17 cellular contexts compared by ENCODE assay signal in genomic region chr6:11211235-11211634, GRCh38. TPM values are rescaled to one million over a fixed set of nuclear protein-coding genes. Genes with fewer than 3 reads are reported as not detected.
A peak's percentile ranks its signal among the peaks of the same experiment; 100 is the strongest.
DNase-seq lines count a peak whose midpoint lies in the region; ATAC-seq and TF ChIP-seq lines count a peak whose summit lies in the region.
"Had no signal": no experiment of that assay in that cellular context is flagged by ENCODE, and none has a peak within 500 bp of the region (broad histone marks: within the 10 kb centered on the region; RNA-seq: fewer than 3 reads in every experiment).

No MANE protein-coding gene starts in this region.

- H4K20me1 ChIP-seq in hepatocyte (ENCODE audit: insufficient read depth, poor library complexity, severe bottlenecking): no peaks in the 10 kb centered on the region

- H3K9me2 ChIP-seq in hepatocyte (replicated peaks; ENCODE audit: insufficient read depth): no peaks in the 10 kb centered on the region

- H3K36me3 ChIP-seq in lower lobe of right lung (peaks cover 76% of the 10 kb centered on the region), subcutaneous abdominal adipose tissue (ENCODE audit: control insufficient read depth in 5 of 5, insufficient read depth in 5 of 5, low read length in 5 of 5) (peaks cover 7 to 40% (median 25%) of the 10 kb centered on the region in 5 donors), hepatocyte (replicated peaks; ENCODE audit: insufficient read depth, low read depth) (no peaks in the 10 kb centered on the region)

- H3K4me1 ChIP-seq in lower lobe of right lung (peaks cover 99% of the 10 kb centered on the region), subcutaneous abdominal adipose tissue (ENCODE audit: control insufficient read depth in 5 of 5, insufficient read depth in 5 of 5, low read length in 5 of 5) (peaks cover 23 to 97% (median 80%) of the 10 kb centered on the region in 5 donors), hepatocyte (ENCODE audit: insufficient read depth) (peaks cover 21% of the 10 kb centered on the region)

- H3K27me3 ChIP-seq in lower lobe of right lung (ENCODE audit: low read depth) (no peaks in the 10 kb centered on the region), subcutaneous abdominal adipose tissue (ENCODE audit: control insufficient read depth in 5 of 5, insufficient read depth in 4 of 5, low read length in 5 of 5) (no peaks in the 10 kb centered on the region), hepatocyte (no peaks in the 10 kb centered on the region)
- H3K27me3 ChIP-seq: Peyer's patch had no signal

- POLR2A ChIA-PET in WTC11 (lab: Charles Lee): no interaction called here

- H3K4me3 ChIP-seq in lower lobe of right lung: no peak overlapping the region
- H3K4me3 ChIP-seq in subcutaneous abdominal adipose tissue (ENCODE audit: low read depth in 1 of 5, low read length in 5 of 5): no peak overlapping the region
- no peak overlapping the region for H3K4me3 ChIP-seq in hepatocyte
- H3K4me3 ChIP-seq: Peyer's patch had no signal

- TF ChIP-seq CTCF in WTC11 (IDR thresholded peaks at IDR 0.05) (no peak), lower lobe of right lung (IDR thresholded peaks at IDR 0.05) (no peak), hepatocyte (IDR thresholded peaks at IDR 0.05; ENCODE audit: poor library complexity) (no peak)

- H3K79me2 ChIP-seq in hepatocyte: peaks cover 55% of the 10 kb centered on the region

- H3K9me3 ChIP-seq in lower lobe of right lung (no peaks in the 10 kb centered on the region), subcutaneous abdominal adipose tissue (ENCODE audit: control insufficient read depth in 5 of 5, low read length in 5 of 5) (no peaks in the 10 kb centered on the region), hepatocyte (ENCODE audit: low read depth) (no peaks in the 10 kb centered on the region)
- H3K9me3 ChIP-seq: Peyer's patch had no signal

- no peaks in the 10 kb centered on the region for H3K9me3 Mint-ChIP-seq in T-helper 1 cell treated with Interleukin-12 subunit alpha and Interleukin-12 subunit beta and Interleukin-4 antibody, amounts not matched to agents 30 μg/mL and 1 μg/mL, for 36 hours
- H3K9me3 Mint-ChIP-seq in WTC11: no peaks in the 10 kb centered on the region
- no peaks in the 10 kb centered on the region for H3K9me3 Mint-ChIP-seq in activated T-helper 2 cell treated with anti-CD3 and anti-CD28 coated beads, Interferon-gamma antibody, Interleukin-2, Interleukin-4, amounts not matched to agents 10 μg/mL and 5 μg/mL and 100 μg/mL, durations not matched to agents 14 hours and 24 hours and 36 hours
- H3K9me3 Mint-ChIP-seq: T-helper 2 cell treated with Interferon-gamma antibody and Interleukin-4, amounts not matched to agents 5 μg/mL and 100 μg/mL, for 36 hours had no signal

- H3K36me3 Mint-ChIP-seq in T-helper 1 cell treated with Interleukin-12 subunit alpha and Interleukin-12 subunit beta and Interleukin-4 antibody, amounts not matched to agents 30 μg/mL and 1 μg/mL, for 36 hours (ENCODE audit: low read depth): peaks cover 63% of the 10 kb centered on the region
- peaks cover 6% of the 10 kb centered on the region; the same call in 1 of the 2 replicates for H3K36me3 Mint-ChIP-seq in WTC11
- peaks cover 85% of the 10 kb centered on the region for H3K36me3 Mint-ChIP-seq in activated T-helper 2 cell treated with anti-CD3 and anti-CD28 coated beads, Interferon-gamma antibody, Interleukin-2, Interleukin-4, amounts not matched to agents 10 μg/mL and 5 μg/mL and 100 μg/mL, durations not matched to agents 14 hours and 24 hours and 36 hours (ENCODE audit: low read depth)

- H3K27me3 Mint-ChIP-seq in T-helper 1 cell treated with Interleukin-12 subunit alpha and Interleukin-12 subunit beta and Interleukin-4 antibody, amounts not matched to agents 30 μg/mL and 1 μg/mL, for 36 hours (ENCODE audit: low read depth): no peaks in the 10 kb centered on the region
- H3K27me3 Mint-ChIP-seq in WTC11 (ENCODE audit: low read depth): no peaks in the 10 kb centered on the region
- no peaks in the 10 kb centered on the region for H3K27me3 Mint-ChIP-seq in activated T-helper 2 cell treated with anti-CD3 and anti-CD28 coated beads, Interferon-gamma antibody, Interleukin-2, Interleukin-4, amounts not matched to agents 10 μg/mL and 5 μg/mL and 100 μg/mL, durations not matched to agents 14 hours and 24 hours and 36 hours (ENCODE audit: low read depth)

- DNase-seq in T-helper 1 cell (no peak), WTC11 (ENCODE audit: low spot score) (no peak), lower lobe of right lung (no peak), amygdala (lab: John Stamatoyannopoulos, UW) (no peak), hepatocyte (ENCODE audit: low spot score) (no peak)
- DNase-seq in activated T-helper 2 cell treated with anti-CD3 and anti-CD28 coated beads, Interferon-gamma antibody, Interleukin-2, Interleukin-4, amounts not matched to agents 10 μg/mL and 5 μg/mL and 100 μg/mL, durations not matched to agents 14 hours and 24 hours and 36 hours (ENCODE audit: low spot score): no peak
- DNase-seq: activated CD4-positive, alpha-beta T cell treated with anti-CD3 and anti-CD28 coated beads for 4 hours; activated effector memory CD4-positive, alpha-beta T cell treated with Interleukin-2 at 50 U/mL for 16 hours; central memory CD4-positive, alpha-beta T cell; KBM-7; NCI-H1436 treated with DMSO at 0.1 percent for 48 hours; NCI-H510A; Peyer's patch had no signal

- no peak for ATAC-seq in WTC11
- no peak for ATAC-seq in lower lobe of right lung
- ATAC-seq: esophagus mucosa had no signal

- intact Hi-C loops in lower lobe of right lung (cut with DNase I): no loop called here
- intact Hi-C loops in activated T-helper 2 cell treated with anti-CD3 and anti-CD28 coated beads, Interferon-gamma antibody, Interleukin-2, Interleukin-4, amounts not matched to agents 10 μg/mL and 5 μg/mL and 100 μg/mL, durations not matched to agents 14 hours and 24 hours and 36 hours (cut with micrococcal nuclease): no loop called here

- H3K27ac ChIP-seq in lower lobe of right lung: peak overlapping the region; percentile 52
- H3K27ac ChIP-seq in subcutaneous abdominal adipose tissue (ENCODE audit: low read depth, low read length): peak overlapping the region; percentile 89
- no peak overlapping the region for H3K27ac ChIP-seq in hepatocyte
- H3K27ac ChIP-seq: Peyer's patch had no signal

- 89% methylated on average over 3 of the region's 3 CpGs for WGBS in hepatocyte (ENCODE audit: low lambda C conversion rate, missing lambda C conversion rate)

- H3K4me3 Mint-ChIP-seq in T-helper 1 cell treated with Interleukin-12 subunit alpha and Interleukin-12 subunit beta and Interleukin-4 antibody, amounts not matched to agents 30 μg/mL and 1 μg/mL, for 36 hours: no peak overlapping the region
- no peak overlapping the region for H3K4me3 Mint-ChIP-seq in WTC11
- H3K4me3 Mint-ChIP-seq in activated T-helper 2 cell treated with anti-CD3 and anti-CD28 coated beads, Interferon-gamma antibody, Interleukin-2, Interleukin-4, amounts not matched to agents 10 μg/mL and 5 μg/mL and 100 μg/mL, durations not matched to agents 14 hours and 24 hours and 36 hours (ENCODE audit: low read depth): no peak overlapping the region
- H3K4me3 Mint-ChIP-seq: T-helper 2 cell treated with Interferon-gamma antibody and Interleukin-4, amounts not matched to agents 5 μg/mL and 100 μg/mL, for 36 hours had no signal

- peaks cover 56% of the 10 kb centered on the region for H3K4me1 Mint-ChIP-seq in T-helper 1 cell treated with Interleukin-12 subunit alpha and Interleukin-12 subunit beta and Interleukin-4 antibody, amounts not matched to agents 30 μg/mL and 1 μg/mL, for 36 hours (ENCODE audit: low read depth)
- peaks cover 63% of the 10 kb centered on the region for H3K4me1 Mint-ChIP-seq in WTC11
- peaks cover 47% of the 10 kb centered on the region for H3K4me1 Mint-ChIP-seq in activated T-helper 2 cell treated with anti-CD3 and anti-CD28 coated beads, Interferon-gamma antibody, Interleukin-2, Interleukin-4, amounts not matched to agents 10 μg/mL and 5 μg/mL and 100 μg/mL, durations not matched to agents 14 hours and 24 hours and 36 hours (ENCODE audit: low read depth)

- no peak overlapping the region for H3K9ac ChIP-seq in subcutaneous abdominal adipose tissue (ENCODE audit: low read length in 5 of 5)

- H2AFZ ChIP-seq in hepatocyte: no peak overlapping the region

- peak overlapping the region; percentile 32 for H3K27ac Mint-ChIP-seq in T-helper 1 cell treated with Interleukin-12 subunit alpha and Interleukin-12 subunit beta and Interleukin-4 antibody, amounts not matched to agents 30 μg/mL and 1 μg/mL, for 36 hours
- H3K27ac Mint-ChIP-seq in WTC11: peak overlapping the region; percentile 74; the same call in 1 of the 2 replicates
- no peak overlapping the region for H3K27ac Mint-ChIP-seq in activated T-helper 2 cell treated with anti-CD3 and anti-CD28 coated beads, Interferon-gamma antibody, Interleukin-2, Interleukin-4, amounts not matched to agents 10 μg/mL and 5 μg/mL and 100 μg/mL, durations not matched to agents 14 hours and 24 hours and 36 hours
- H3K27ac Mint-ChIP-seq: T-helper 2 cell treated with Interferon-gamma antibody and Interleukin-4, amounts not matched to agents 5 μg/mL and 100 μg/mL, for 36 hours had no signal

- no peak overlapping the region for H3K4me2 ChIP-seq in hepatocyte

- CTCF ChIA-PET in WTC11 (lab: Charles Lee): no interaction called here

TF ChIP-seq in WTC11, 78 proteins besides CTCF, POLR2A, EP300 and RAD21 (continues in another document):
- no peak for TF ChIP-seq ETV6 (CRISPR knock-in tag; IDR thresholded peaks at IDR 0.05)
- TF ChIP-seq MXD4 (CRISPR knock-in tag; IDR thresholded peaks at IDR 0.05; ENCODE audit: borderline replicate concordance): no peak
- no peak for TF ChIP-seq TEAD4 (CRISPR knock-in tag; IDR thresholded peaks at IDR 0.05)
- TF ChIP-seq PREB (CRISPR knock-in tag; IDR thresholded peaks at IDR 0.05; ENCODE audit: borderline replicate concordance): no peak

RNA-seq across cellular contexts. Expression of gene NEDD9, which starts 21.2 kb away (rescaled TPM):
- 7.0 to 9.8 TPM (median 8.3 TPM) in 3 replicates for total RNA-seq in WTC11 (2021)
- 127 TPM for total RNA-seq in lower lobe of right lung
- 34.5 and 35.0 TPM in 2 replicates for total RNA-seq in activated T-helper 2 cell treated with anti-CD3 and anti-CD28 coated beads, Interferon-gamma antibody, Interleukin-2, Interleukin-4, amounts not matched to agents 10 μg/mL and 5 μg/mL and 100 μg/mL, durations not matched to agents 14 hours and 24 hours and 36 hours
- 55.1 and 57.3 TPM in 2 replicates for total RNA-seq in hepatocyte
- 59.3 and 67.1 TPM in 2 replicates for polyA plus RNA-seq in hepatocyte
